In the genomic region with DNA sequence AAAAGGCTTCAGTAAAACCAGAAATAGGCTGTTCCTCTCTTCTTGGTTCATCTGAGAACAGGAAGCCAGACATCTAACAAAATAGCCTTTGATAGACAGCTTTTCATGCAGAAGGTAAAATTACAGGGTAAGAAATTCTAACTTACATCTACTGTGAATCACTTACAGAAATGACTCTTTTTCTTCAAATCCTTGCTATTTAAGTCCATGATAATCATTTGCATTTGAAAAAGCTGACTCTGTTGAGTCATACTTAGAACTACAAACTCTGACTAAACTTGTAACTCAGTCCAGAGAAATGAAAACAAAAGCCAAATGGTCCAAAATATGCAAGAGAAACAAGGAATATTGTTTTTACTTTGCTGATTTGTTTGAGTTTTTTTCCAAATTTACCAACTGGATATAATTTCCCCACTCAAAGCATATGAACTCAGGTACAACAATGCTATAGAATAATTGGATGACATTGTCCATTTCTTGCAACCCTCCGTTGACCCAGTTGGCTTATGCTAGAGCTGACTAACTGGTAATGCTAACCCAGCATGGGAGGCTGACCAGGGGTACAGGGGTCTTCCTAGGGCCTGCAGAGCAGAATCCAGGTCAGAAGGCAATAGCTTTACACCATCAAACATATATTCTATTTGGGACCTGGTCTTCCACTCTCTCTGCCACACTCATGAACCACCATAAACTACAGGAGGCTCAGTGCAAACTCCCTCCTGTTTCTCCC, we compare ENCODE assay signal across 9 cellular contexts. TPM values are rescaled to one million over a fixed set of nuclear protein-coding genes. Genes with fewer than 3 reads are reported as not detected.
DNase-seq lines count a peak whose midpoint lies in the region; ATAC-seq and TF ChIP-seq lines count a peak whose summit lies in the region.
"Had no signal": no experiment of that assay in that cellular context is flagged by ENCODE, and none has a peak within 500 bp of the region (broad histone marks: within the 10 kb centered on the region; RNA-seq: fewer than 3 reads in every experiment).

No MANE protein-coding gene starts in this region.

- TF ChIP-seq CTCF in choroid plexus epithelial cell (conservative IDR thresholded peaks at IDR 0.05; ENCODE audit: low read depth, low read length) = no peak

- DNase-seq in Daoy (ENCODE audit: low read depth) (peak; percentile 4), choroid plexus epithelial cell (ENCODE audit: low read depth) (peak; percentile 75), MV-4-11 (lab: John Stamatoyannopoulos, UW) (no peak), NCI-H2196 (lab: John Stamatoyannopoulos, UW; ENCODE audit: unreplicated experiment) (no peak)
- no peak for DNase-seq in activated CD4-positive, CD25-positive, alpha-beta regulatory T cell treated with anti-CD3 and anti-CD28 coated beads, Interleukin-2, amount 50 U/mL, for 72 hours

- ATAC-seq in GM19463 (IDR thresholded peaks at IDR 0.05; ENCODE audit: unreplicated experiment) (peak; percentile 62), HG03378 (IDR thresholded peaks at IDR 0.05; ENCODE audit: unreplicated experiment) (peak; percentile 90), esophagus mucosa (no peak)

- no peak overlapping the region for H3K4me3 ChIP-seq in choroid plexus epithelial cell (ENCODE audit: low read depth, low read length)
- H3K4me3 ChIP-seq: HAP-1 had no signal

RNA-seq across cellular contexts. Expression of a gene that starts 18.8 kb away (rescaled TPM):
- total RNA-seq in Daoy (2014; rRNA removed; shearing (Covaris generic)) = 14.8 and 18.0 TPM in 2 replicates
- total RNA-seq in esophagus mucosa = 61.9 TPM

RNA-seq across cellular contexts. Expression of a gene that starts 49.5 kb away (rescaled TPM):
- 5.7 and 7.7 TPM in 2 replicates for total RNA-seq in Daoy (2014; rRNA removed; shearing (Covaris generic))
- 3.1 TPM for total RNA-seq in esophagus mucosa

RNA-seq across cellular contexts. Expression of a gene that starts 49.6 kb away (rescaled TPM):
- 0.40 and 0.65 TPM in 2 replicates for total RNA-seq in Daoy (2014; rRNA removed; shearing (Covaris generic))
- total RNA-seq in esophagus mucosa = 0.04 TPM

Comparison
In these comparisons a context has a peak if more than half of its experiments do, and no peak if none do; other contexts are left out.
1. DNase-seq: peak in Daoy (single experiment) and choroid plexus epithelial cell (single experiment); none in activated CD4-positive, CD25-positive, alpha-beta regulatory T cell treated with anti-CD3 and anti-CD28 coated beads, Interleukin-2, amount 50 U/mL, for 72 hours (single experiment), MV-4-11 (single experiment) and NCI-H2196 (single experiment).